13 cellular contexts compared by ENCODE assay signal in genomic region chr4:6177587-6178197, GRCh38. TPM values are rescaled to one million over a fixed set of nuclear protein-coding genes. Genes with fewer than 3 reads are reported as not detected.
DNase-seq lines count a peak whose midpoint lies in the region; ATAC-seq lines count a peak whose summit lies in the region.
"Had no signal": no experiment of that assay in that cellular context is flagged by ENCODE, and none has a peak within 500 bp of the region (broad histone marks: within the 10 kb centered on the region; RNA-seq: fewer than 3 reads in every experiment).

No MANE protein-coding gene starts in this region.

- H3K4me1 Mint-ChIP-seq in activated naive CD4-positive, alpha-beta T cell treated with anti-CD3 and anti-CD28 coated beads for 36 hours (ENCODE audit: low read depth), result peaks cover 18% of the 10 kb centered on the region
- peaks cover 50% of the 10 kb centered on the region for H3K4me1 Mint-ChIP-seq in stimulated activated naive CD8-positive, alpha-beta T cell treated with anti-CD3 and anti-CD28 coated beads, Interleukin-15, amount 100 ng/mL, for 72 hours

- no peak overlapping the region for H2AFZ ChIP-seq in GM23248

- H3K4me2 ChIP-seq in GM23248 (ENCODE audit: unreplicated experiment), result no peak overlapping the region

- no peak overlapping the region for H3K27ac Mint-ChIP-seq in activated naive CD4-positive, alpha-beta T cell treated with anti-CD3 and anti-CD28 coated beads for 36 hours
- H3K27ac Mint-ChIP-seq in stimulated activated naive CD8-positive, alpha-beta T cell treated with anti-CD3 and anti-CD28 coated beads, Interleukin-15, amount 100 ng/mL, for 72 hours, result no peak overlapping the region

- no peaks in the 10 kb centered on the region for H3K9me2 ChIP-seq in GM23248 (ENCODE audit: insufficient read depth)

- no peaks in the 10 kb centered on the region for H3K36me3 ChIP-seq in GM23248 (ENCODE audit: low read depth)

- H3K27ac ChIP-seq in GM23248, result no peak overlapping the region

- WGBS in GM23248 (ENCODE audit: low coverage in 1 of 2, low lambda C conversion rate in 2 of 2, missing lambda C conversion rate in 2 of 2), 2 experiments, result 20 to 27% methylated on average over 8 to 9 of the region's 9 CpGs

- H3K9me3 ChIP-seq in GM23248 (ENCODE audit: low read depth), result no peaks in the 10 kb centered on the region

- no peak overlapping the region for H3K9ac ChIP-seq in GM23248

- no peaks in the 10 kb centered on the region for H3K79me2 ChIP-seq in GM23248 (ENCODE audit: insufficient read depth)

- in situ Hi-C loops in GM23248 (cut with MboI), result no loop called here

- DNase-seq in activated naive CD4-positive, alpha-beta T cell treated with anti-CD3 and anti-CD28 coated beads for 36 hours, result peak; percentile 58
- DNase-seq in activated naive CD4-positive, alpha-beta T cell treated with anti-CD3 and anti-CD28 coated beads, Interleukin-2, amount 50 U/mL, for 16 hours, result no peak
- DNase-seq in RKO (ENCODE audit: low spot score) (peak; percentile 7), activated gamma-delta T cell (lab: John Stamatoyannopoulos, UW) (peak; percentile 19), GM23248 (no peak), NCI-H1048 (lab: John Stamatoyannopoulos, UW) (no peak)
- DNase-seq in stimulated activated naive CD8-positive, alpha-beta T cell treated with anti-CD3 and anti-CD28 coated beads, Interleukin-15, amount 100 ng/mL, for 72 hours, result peak; percentile 23 to 71
- DNase-seq in effector CD4-positive, alpha-beta T cell, result no peak
- DNase-seq: erythroblast, MM.1S had no signal

- intact Hi-C loops in activated naive CD4-positive, alpha-beta T cell treated with anti-CD3 and anti-CD28 coated beads for 36 hours (cut with micrococcal nuclease), result no loop called here

- H3K4me3 Mint-ChIP-seq in activated naive CD4-positive, alpha-beta T cell treated with anti-CD3 and anti-CD28 coated beads for 36 hours, result peak overlapping the region; percentile 11
- H3K4me3 Mint-ChIP-seq in stimulated activated naive CD8-positive, alpha-beta T cell treated with anti-CD3 and anti-CD28 coated beads, Interleukin-15, amount 100 ng/mL, for 72 hours, result peak overlapping the region; percentile 21 to 59

- H3K36me3 Mint-ChIP-seq in activated naive CD4-positive, alpha-beta T cell treated with anti-CD3 and anti-CD28 coated beads for 36 hours (ENCODE audit: low read depth), result no peaks in the 10 kb centered on the region

- H3F3A ChIP-seq in GM23248 (ENCODE audit: insufficient read depth), result no peaks in the 10 kb centered on the region

- H3K27me3 Mint-ChIP-seq in activated naive CD4-positive, alpha-beta T cell treated with anti-CD3 and anti-CD28 coated beads for 36 hours (ENCODE audit: low read depth), result peaks cover 3% of the 10 kb centered on the region
- peaks cover 26% of the 10 kb centered on the region for H3K27me3 Mint-ChIP-seq in stimulated activated naive CD8-positive, alpha-beta T cell treated with anti-CD3 and anti-CD28 coated beads, Interleukin-15, amount 100 ng/mL, for 72 hours

- H3K4me3 ChIP-seq in GM23248, result no peak overlapping the region

- H3K4me1 ChIP-seq in GM23248 (ENCODE audit: insufficient read depth), result no peaks in the 10 kb centered on the region

- no peaks in the 10 kb centered on the region for H3K27me3 ChIP-seq in GM23248 (replicated peaks; ENCODE audit: insufficient read depth)

- no peaks in the 10 kb centered on the region for H4K20me1 ChIP-seq in GM23248 (ENCODE audit: insufficient read depth)

- H3K9me3 Mint-ChIP-seq in activated naive CD4-positive, alpha-beta T cell treated with anti-CD3 and anti-CD28 coated beads for 36 hours, result peaks cover 10% of the 10 kb centered on the region
- peaks cover 0 to 27% of the 10 kb centered on the region in 2 donors for H3K9me3 Mint-ChIP-seq in stimulated activated naive CD8-positive, alpha-beta T cell treated with anti-CD3 and anti-CD28 coated beads, Interleukin-15, amount 100 ng/mL, for 72 hours

- CTCF ChIA-PET in activated naive CD4-positive, alpha-beta T cell treated with anti-CD3 and anti-CD28 coated beads for 36 hours (lab: Charles Lee), result no interaction called here

- no peak for ATAC-seq in stimulated activated naive CD8-positive, alpha-beta T cell treated with anti-CD3 and anti-CD28 coated beads, Interleukin-15, amount 100 ng/mL, for 72 hours

RNA-seq across cellular contexts. Expression of gene JAKMIP1, which starts 22.7 kb away (rescaled TPM):
- under 1 TPM; 0.27 to 0.50 TPM for total RNA-seq in activated naive CD4-positive, alpha-beta T cell treated with anti-CD3 and anti-CD28 coated beads for 36 hours
- total RNA-seq in GM23248 (2014; rRNA removed; shearing (Covaris generic)), result not detected in 2 replicates
- polyA plus RNA-seq in GM23248 (2016; fragmentation: Nextera tagmentation; extraction: Ambion mirVana), result not detected in 2 replicates
- total RNA-seq: kidney epithelial cell, osteocyte had no signal
- polyA plus RNA-seq: BJ had no signal

Comparison
In these comparisons a context has a peak if more than half of its experiments do, and no peak if none do; other contexts are left out.
1. DNase-seq: peak in activated naive CD4-positive, alpha-beta T cell treated with anti-CD3 and anti-CD28 coated beads for 36 hours (single experiment), RKO (single experiment), activated gamma-delta T cell (single experiment) and stimulated activated naive CD8-positive, alpha-beta T cell treated with anti-CD3 and anti-CD28 coated beads, Interleukin-15, amount 100 ng/mL, for 72 hours (2 of 2); none in activated naive CD4-positive, alpha-beta T cell treated with anti-CD3 and anti-CD28 coated beads, Interleukin-2, amount 50 U/mL, for 16 hours (single experiment), GM23248 (single experiment), effector CD4-positive, alpha-beta T cell (single experiment) and NCI-H1048 (single experiment).